Comparison of ENCODE assay signal across 8 cellular contexts in genomic region chr17:82603981-82604448, GRCh38. TPM values are rescaled to one million over a fixed set of nuclear protein-coding genes. Genes with fewer than 3 reads are reported as not detected.
DNase-seq lines count a peak whose midpoint lies in the region; ATAC-seq, FAIRE-seq and TF ChIP-seq lines count a peak whose summit lies in the region.

No MANE protein-coding gene starts in this region.

- intact Hi-C loops in esophagus squamous epithelium (cut with DNase I), result no loop called here

- no peaks in the 10 kb centered on the region for H3K9me3 Mint-ChIP-seq in nephron

- DNase-seq in CMK (ENCODE audit: low read depth) (peak; percentile 91), T-helper 17 cell (no peak), esophagus squamous epithelium (lab: John Stamatoyannopoulos, UW) (no peak), NCI-H1092 treated with DMSO at 0.1 percent for 48 hours (lab: John Stamatoyannopoulos, UW) (no peak), NCI-H526 (lab: John Stamatoyannopoulos, UW) (no peak), H54 (ENCODE audit: insufficient read length, low spot score) (no peak)

- H3K27ac Mint-ChIP-seq in T-helper 17 cell, result no peak overlapping the region
- peak overlapping the region; percentile 39 to 90 (median 71) for H3K27ac Mint-ChIP-seq in nephron

- H3K27me3 ChIP-seq in esophagus squamous epithelium, result no peaks in the 10 kb centered on the region

- no peaks in the 10 kb centered on the region for H3K27me3 Mint-ChIP-seq in T-helper 17 cell
- H3K27me3 Mint-ChIP-seq in nephron (ENCODE audit: low read depth), result no peaks in the 10 kb centered on the region

- peaks cover 18% of the 10 kb centered on the region for H3K4me1 Mint-ChIP-seq in T-helper 17 cell
- peaks cover 39% of the 10 kb centered on the region for H3K4me1 Mint-ChIP-seq in nephron

- peaks cover 5 to 87% (median 43%) of the 10 kb centered on the region in 3 donors for H3K36me3 ChIP-seq in esophagus squamous epithelium

- TF ChIP-seq CTCF in esophagus squamous epithelium (IDR thresholded peaks at IDR 0.05) (no peak), nephron (IDR thresholded peaks at IDR 0.05; ENCODE audit: unreplicated experiment in 3 of 3) (no peak)

- H3K9me3 ChIP-seq in T-helper 17 cell (ENCODE audit: control insufficient read depth, low read length, poor library complexity, severe bottlenecking) (no peaks in the 10 kb centered on the region), esophagus squamous epithelium (no peaks in the 10 kb centered on the region)

- H3K36me3 Mint-ChIP-seq in T-helper 17 cell (ENCODE audit: low read depth) (no peaks in the 10 kb centered on the region), nephron (ENCODE audit: low read depth) (peaks cover 79% of the 10 kb centered on the region)

- no peak overlapping the region for H3K4me3 ChIP-seq in esophagus squamous epithelium

- peaks cover 0 to 49% (median 13%) of the 10 kb centered on the region in 3 donors for H3K4me1 ChIP-seq in esophagus squamous epithelium

- peak overlapping the region in 3 of 4 donors; percentile 45 to 65 (median 63) for H3K27ac ChIP-seq in esophagus squamous epithelium

- no peak overlapping the region for H3K4me3 Mint-ChIP-seq in T-helper 17 cell
- H3K4me3 Mint-ChIP-seq in nephron, result peak overlapping the region; percentile 5 to 20 (median 7)

- no peak for FAIRE-seq in H54 (lab: Jason Lieb, UNC)

- TF ChIP-seq POLR2A in esophagus squamous epithelium (IDR thresholded peaks at IDR 0.05), result no peak
- TF ChIP-seq POLR2A in H54 (IDR thresholded peaks at IDR 0.05; ENCODE audit: low read depth, low read length), result no peak

- ATAC-seq in T-helper 17 cell (peak; percentile 95), GM19328 (IDR thresholded peaks at IDR 0.05; ENCODE audit: unreplicated experiment) (no peak)

- 65 to 71% methylated on average over 15 to 18 of the region's 18 CpGs for WGBS in esophagus squamous epithelium, 2 donors

RNA-seq across cellular contexts. Expression of gene WDR45B, which starts 44.2 kb away (rescaled TPM):
- total RNA-seq in T-helper 17 cell, result 10 to 100 TPM; 65.6 to 67.1 TPM
- total RNA-seq in esophagus squamous epithelium, result 100 to 1,000 TPM in 1 of 4 donors, 10 to 100 TPM in 3; 85.1 to 104 (median 89.3) TPM
